12 cellular contexts compared by ENCODE assay signal in the genomic region with DNA sequence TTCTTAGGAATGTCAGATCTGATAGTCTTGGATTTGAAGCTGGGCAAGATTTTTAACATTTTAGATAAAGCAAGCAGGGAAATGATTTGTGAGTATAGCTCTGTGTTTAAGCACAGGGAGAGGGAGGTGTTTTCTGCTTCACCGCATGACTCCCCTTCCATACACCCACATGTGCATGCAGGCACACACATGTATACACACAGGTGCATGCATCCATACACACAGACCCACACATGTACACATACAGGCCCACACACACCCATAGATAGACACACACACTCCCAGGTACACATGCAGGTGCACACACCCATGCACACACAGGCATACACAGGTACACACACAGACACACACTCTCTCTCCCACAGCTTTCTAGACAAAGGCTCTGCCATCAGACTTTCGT.
DNase-seq lines count a peak whose midpoint lies in the region; ATAC-seq, FAIRE-seq and TF ChIP-seq lines count a peak whose summit lies in the region.
"Had no signal": no experiment of that assay in that cellular context is flagged by ENCODE, and none has a peak within 500 bp of the region (broad histone marks: within the 10 kb centered on the region; RNA-seq: fewer than 3 reads in every experiment).

No MANE protein-coding gene starts in this region.

- intact Hi-C loops in activated naive CD4-positive, alpha-beta T cell treated with anti-CD3 and anti-CD28 coated beads for 36 hours (cut with micrococcal nuclease): loop anchor here (1.0 to 10.0 kb wide), 7 partner anchors 142 to 1281 kb away; no protein-coding TSS in a partner anchor

- peak overlapping the region; percentile 71 for H3K4me3 Mint-ChIP-seq in activated naive CD4-positive, alpha-beta T cell treated with anti-CD3 and anti-CD28 coated beads for 36 hours
- peak overlapping the region; percentile 74 for H3K4me3 Mint-ChIP-seq in T-helper 17 cell
- peak overlapping the region; percentile 85 for H3K4me3 Mint-ChIP-seq in activated naive CD8-positive, alpha-beta T cell treated with anti-CD3 and anti-CD28 coated beads for 36 hours

- no peaks in the 10 kb centered on the region for H3K36me3 Mint-ChIP-seq in activated naive CD4-positive, alpha-beta T cell treated with anti-CD3 and anti-CD28 coated beads for 36 hours (ENCODE audit: low read depth)
- peaks cover 2% of the 10 kb centered on the region for H3K36me3 Mint-ChIP-seq in T-helper 17 cell (ENCODE audit: low read depth)
- peaks cover 3% of the 10 kb centered on the region for H3K36me3 Mint-ChIP-seq in activated naive CD8-positive, alpha-beta T cell treated with anti-CD3 and anti-CD28 coated beads for 36 hours
- H3K36me3 Mint-ChIP-seq: naive B cell had no signal

- no peak for FAIRE-seq in GM19239 (lab: Jason Lieb, UNC)
- FAIRE-seq in D721Med (lab: Jason Lieb, UNC): no peak
- FAIRE-seq: bronchial epithelial cell had no signal

- peak overlapping the region; percentile 98 for H3K27ac Mint-ChIP-seq in activated naive CD4-positive, alpha-beta T cell treated with anti-CD3 and anti-CD28 coated beads for 36 hours
- H3K27ac Mint-ChIP-seq in T-helper 17 cell: peak overlapping the region; percentile 97
- H3K27ac Mint-ChIP-seq in activated naive CD8-positive, alpha-beta T cell treated with anti-CD3 and anti-CD28 coated beads for 36 hours: peak overlapping the region; percentile 98
- H3K27ac Mint-ChIP-seq: naive B cell had no signal

- H3K9me3 ChIP-seq in T-helper 17 cell (ENCODE audit: control insufficient read depth, low read length, poor library complexity, severe bottlenecking): no peaks in the 10 kb centered on the region

- no peak for TF ChIP-seq CTCF in D721Med (IDR thresholded peaks at IDR 0.05; ENCODE audit: insufficient read depth, missing control alignments)

- H3K27me3 Mint-ChIP-seq in activated naive CD4-positive, alpha-beta T cell treated with anti-CD3 and anti-CD28 coated beads for 36 hours (ENCODE audit: low read depth): no peaks in the 10 kb centered on the region
- no peaks in the 10 kb centered on the region for H3K27me3 Mint-ChIP-seq in T-helper 17 cell
- H3K27me3 Mint-ChIP-seq in activated naive CD8-positive, alpha-beta T cell treated with anti-CD3 and anti-CD28 coated beads for 36 hours: no peaks in the 10 kb centered on the region

- peak; percentile 55 for DNase-seq in activated naive CD4-positive, alpha-beta T cell treated with anti-CD3 and anti-CD28 coated beads for 36 hours
- no peak for DNase-seq in activated naive CD4-positive, alpha-beta T cell treated with Interleukin-2 at 50 U/mL for 16 hours
- no peak for DNase-seq in T-helper 17 cell
- peak; percentile 21 for DNase-seq in activated naive CD8-positive, alpha-beta T cell treated with anti-CD3 and anti-CD28 coated beads for 36 hours
- DNase-seq in stimulated activated naive CD8-positive, alpha-beta T cell treated with anti-CD3 and anti-CD28 coated beads, Interleukin-15, Interleukin-2, amounts not matched to agents 100 U/mL and 50 U/mL, for 24 hours: peak; percentile 20
- no peak for DNase-seq in GM19239 (ENCODE audit: insufficient read length, low spot score)
- no peak for DNase-seq in D721Med (ENCODE audit: insufficient read length, low spot score)
- DNase-seq: Karpas-422, naive B cell had no signal

- CTCF ChIA-PET in activated naive CD4-positive, alpha-beta T cell treated with anti-CD3 and anti-CD28 coated beads for 36 hours (lab: Charles Lee): interaction anchor here (0.6 to 8.2 kb wide), 10 partner anchors 11 to 1018 kb away, joined by 3 to 95 read pairs (median 4); no protein-coding TSS in a partner anchor

- peaks cover 69% of the 10 kb centered on the region for H3K4me1 Mint-ChIP-seq in activated naive CD4-positive, alpha-beta T cell treated with anti-CD3 and anti-CD28 coated beads for 36 hours (ENCODE audit: low read depth)
- peaks cover 46% of the 10 kb centered on the region for H3K4me1 Mint-ChIP-seq in T-helper 17 cell
- H3K4me1 Mint-ChIP-seq in activated naive CD8-positive, alpha-beta T cell treated with anti-CD3 and anti-CD28 coated beads for 36 hours: peaks cover 80% of the 10 kb centered on the region
- H3K4me1 Mint-ChIP-seq: naive B cell had no signal

- H3K9me3 Mint-ChIP-seq in activated naive CD4-positive, alpha-beta T cell treated with anti-CD3 and anti-CD28 coated beads for 36 hours: no peaks in the 10 kb centered on the region
- no peaks in the 10 kb centered on the region for H3K9me3 Mint-ChIP-seq in activated naive CD8-positive, alpha-beta T cell treated with anti-CD3 and anti-CD28 coated beads for 36 hours

- ATAC-seq in T-helper 17 cell (no peak), GM19455 (IDR thresholded peaks at IDR 0.05; ENCODE audit: unreplicated experiment) (no peak)
- peak; percentile 25 for ATAC-seq in stimulated activated naive CD8-positive, alpha-beta T cell treated with anti-CD3 and anti-CD28 coated beads, Interleukin-15, Interleukin-2, amounts not matched to agents 100 U/mL and 50 U/mL, for 24 hours
- ATAC-seq: Right ventricle myocardium inferior had no signal

Comparison
In these comparisons a context has a peak if more than half of its experiments do, and no peak if none do; other contexts are left out.
1. DNase-seq: peak in activated naive CD4-positive, alpha-beta T cell treated with anti-CD3 and anti-CD28 coated beads for 36 hours (single experiment), activated naive CD8-positive, alpha-beta T cell treated with anti-CD3 and anti-CD28 coated beads for 36 hours (single experiment) and stimulated activated naive CD8-positive, alpha-beta T cell treated with anti-CD3 and anti-CD28 coated beads, Interleukin-15, Interleukin-2, amounts not matched to agents 100 U/mL and 50 U/mL, for 24 hours (single experiment); none in activated naive CD4-positive, alpha-beta T cell treated with Interleukin-2 at 50 U/mL for 16 hours (single experiment), T-helper 17 cell (0 of 3), GM19239 (single experiment) and D721Med (single experiment).
2. Peak in every context shown above with its lines, with median percentiles within 50 percentile points of each other: H3K27ac Mint-ChIP-seq and H3K4me3 Mint-ChIP-seq.